In genomic region chr2:213148572-213149331, GRCh38 we compare ENCODE assay signal across 8 cellular contexts. TPM values are rescaled to one million over a fixed set of nuclear protein-coding genes. Genes with fewer than 3 reads are reported as not detected.
DNase-seq lines count a peak whose midpoint lies in the region; ATAC-seq, FAIRE-seq and TF ChIP-seq lines count a peak whose summit lies in the region.

No MANE protein-coding gene starts in this region.

- no peaks in the 10 kb centered on the region for H3K9me3 ChIP-seq in BLaER1

- H3K9ac ChIP-seq in BLaER1 = peak overlapping the region; percentile 72

- ATAC-seq in naive B cell (ENCODE audit: low read depth in 2 of 2) (no peak), GM18520 (IDR thresholded peaks at IDR 0.05; ENCODE audit: unreplicated experiment) (no peak)

- peaks cover 54% of the 10 kb centered on the region for H3K4me1 ChIP-seq in BLaER1

- H3K36me3 Mint-ChIP-seq in HFFc6 (ENCODE audit: low read depth) (no peaks in the 10 kb centered on the region; the same call in 1 of the 2 replicates), brain (no peaks in the 10 kb centered on the region), naive B cell (peaks cover 0 to 4% of the 10 kb centered on the region in 2 donors)

- FAIRE-seq in D721Med (lab: Jason Lieb, UNC) = no peak
- FAIRE-seq in frontal cortex (lab: Jason Lieb, UNC) = no peak

- peak overlapping the region; percentile 83 for H3K4me3 ChIP-seq in BLaER1

- H3K4me3 Mint-ChIP-seq in HFFc6 (peak overlapping the region; percentile 93), brain (peak overlapping the region; percentile 92 to 100 (median 94)), naive B cell (peak overlapping the region; percentile 96 to 99 (median 97))

- DNase-seq in HFFc6 = no peak
- DNase-seq in naive B cell = no peak
- no peak for DNase-seq in MV-4-11 (lab: John Stamatoyannopoulos, UW)
- DNase-seq in D721Med (ENCODE audit: insufficient read length, low spot score) = no peak
- no peak for DNase-seq in frontal cortex (ENCODE audit: low spot score in 2 of 2)

- no peaks in the 10 kb centered on the region for H3K9me3 Mint-ChIP-seq in HFFc6
- H3K9me3 Mint-ChIP-seq in brain = no peaks in the 10 kb centered on the region
- no peaks in the 10 kb centered on the region for H3K9me3 Mint-ChIP-seq in naive B cell

- H3K27ac ChIP-seq in BLaER1 = no peak overlapping the region; the same call in 1 of the 2 replicates

- H3K27me3 Mint-ChIP-seq in HFFc6 (ENCODE audit: insufficient read depth) = peaks cover 2% of the 10 kb centered on the region; the same call in 1 of the 2 replicates
- H3K27me3 Mint-ChIP-seq in brain = peaks cover 12% of the 10 kb centered on the region
- no peaks in the 10 kb centered on the region for H3K27me3 Mint-ChIP-seq in naive B cell

- H3K36me3 ChIP-seq in BLaER1 = no peaks in the 10 kb centered on the region

- peaks cover 6% of the 10 kb centered on the region; the same call in 1 of the 2 replicates for H3K27me3 ChIP-seq in BLaER1

- H3K27ac Mint-ChIP-seq in HFFc6 (peak overlapping the region; percentile 94), brain (peak overlapping the region in 4 of 5 experiments; percentile 89 to 99 (median 94)), naive B cell (peak overlapping the region; percentile 1 to 97 (median 94))

- TF ChIP-seq CTCF in HFFc6 (IDR thresholded peaks at IDR 0.05) (no peak), brain (conservative IDR thresholded peaks at IDR 0.05) (no peak), D721Med (IDR thresholded peaks at IDR 0.05; ENCODE audit: insufficient read depth, missing control alignments) (no peak)

- H3K4me1 Mint-ChIP-seq in HFFc6 (ENCODE audit: low read depth) = peaks cover 47% of the 10 kb centered on the region
- peaks cover 56% of the 10 kb centered on the region for H3K4me1 Mint-ChIP-seq in brain
- peaks cover 36 to 47% (median 40%) of the 10 kb centered on the region in 3 donors for H3K4me1 Mint-ChIP-seq in naive B cell

- peak overlapping the region; percentile 90 for H3K4me2 ChIP-seq in BLaER1

- H4K20me1 ChIP-seq in BLaER1 = no peaks in the 10 kb centered on the region

RNA-seq across cellular contexts. Expression of gene IKZF2, which starts 2.7 kb away (rescaled TPM):
- total RNA-seq in HFFc6 (2021; fragmentation: NEBNext Ultra II Directional; extraction: Animal tissue kit (Norgen Biotek cat#: 25700)) = 10 to 100 TPM in 3 of 6 experiments, 1 to 10 TPM in 3; 6.5 to 12.3 (median 10.2) TPM
- polyA plus RNA-seq in brain (ENCODE audit: insufficient read depth, low read depth, low replicate concordance) (1.3 TPM), naive B cell (ENCODE audit: low read depth in 6 of 6) (1 to 10 TPM in 5 of 6 donors, under 1 TPM in 1; 0.59 to 6.8 (median 4.5) TPM)
- 11.0 TPM for total RNA-seq in frontal cortex
